In genomic region chr20:64148581-64148980, GRCh38 we compare ENCODE assay signal across 17 cellular contexts. TPM values are rescaled to one million over a fixed set of nuclear protein-coding genes. Genes with fewer than 3 reads are reported as not detected.
DNase-seq lines count a peak whose midpoint lies in the region; ATAC-seq and TF ChIP-seq lines count a peak whose summit lies in the region.
"Had no signal": no experiment of that assay in that cellular context is flagged by ENCODE, and none has a peak within 500 bp of the region (broad histone marks: within the 10 kb centered on the region; RNA-seq: fewer than 3 reads in every experiment).

No MANE protein-coding gene starts in this region.

- no peaks in the 10 kb centered on the region for H3K79me2 ChIP-seq in osteoblast (ENCODE audit: insufficient read depth, low read length)

- POLR2A ChIA-PET in WTC11 (lab: Charles Lee): no interaction called here

- H3K4me3 ChIP-seq in heart right ventricle (no peak overlapping the region), osteoblast (ENCODE audit: insufficient read depth, low read length) (no peak overlapping the region), aorta (ENCODE audit: low read length in 2 of 2) (no peak overlapping the region)

- H4K20me1 ChIP-seq in osteoblast (ENCODE audit: insufficient read depth, low read length): peaks cover 4% of the 10 kb centered on the region

- ATAC-seq in heart right ventricle (no peak), WTC11 (no peak), aorta (ENCODE audit: low FRiP score) (no peak)
- ATAC-seq: HCT116 had no signal

- peaks cover 24% of the 10 kb centered on the region for H3K4me1 Mint-ChIP-seq in WTC11
- H3K4me1 Mint-ChIP-seq: B cell had no signal

- H3K27me3 ChIP-seq in heart right ventricle: peaks cover 0 to 33% (median 7%) of the 10 kb centered on the region in 7 donors
- H3K27me3 ChIP-seq in osteoblast (ENCODE audit: insufficient read depth, low read length): no peaks in the 10 kb centered on the region
- H3K27me3 ChIP-seq in aorta (ENCODE audit: control insufficient read depth in 1 of 2, insufficient read depth in 2 of 2, low read length in 1 of 2): no peaks in the 10 kb centered on the region

- DNase-seq in cardiac septum (ENCODE audit: low spot score) (peak; percentile 24), heart right ventricle (no peak), WTC11 (ENCODE audit: low spot score) (no peak), osteoblast (ENCODE audit: insufficient read length, low spot score, missing footprints) (peak; percentile 39), aorta (peak; percentile 6 to 14), SKM-1 (lab: John Stamatoyannopoulos, UW; ENCODE audit: unreplicated experiment) (no peak)
- no peak for DNase-seq in activated T-cell treated with anti-CD3 and anti-CD28 coated beads, Interleukin-2, amount 50 U/mL, for 48 hours
- DNase-seq: ACHN; C1 segment of cervical spinal cord; Calu3; CD4-positive, alpha-beta T cell; DMS 273 treated with DMSO at 0.1 percent for 48 hours had no signal

- no peaks in the 10 kb centered on the region; the same call in 1 of the 2 replicates for H3K27me3 Mint-ChIP-seq in WTC11 (ENCODE audit: low read depth)

- H3K4me1 ChIP-seq in heart right ventricle: no peaks in the 10 kb centered on the region
- no peaks in the 10 kb centered on the region for H3K4me1 ChIP-seq in osteoblast (ENCODE audit: insufficient read depth, low read length)
- no peaks in the 10 kb centered on the region for H3K4me1 ChIP-seq in aorta (ENCODE audit: control insufficient read depth in 1 of 2, insufficient read depth in 2 of 2, low read length in 2 of 2)

- H3K27ac Mint-ChIP-seq in WTC11: 0 out of 2 replicates have a peak overlapping the region, but pooled peaks have one; percentile 22
- H3K27ac Mint-ChIP-seq: B cell; CD4-positive, alpha-beta T cell had no signal

- no peak overlapping the region for H3K4me3 Mint-ChIP-seq in WTC11
- H3K4me3 Mint-ChIP-seq: B cell; CD4-positive, alpha-beta T cell had no signal

- intact Hi-C loops in cardiac septum (cut with DNase I): no loop called here
- intact Hi-C loops in heart right ventricle (cut with DNase I): no loop called here
- intact Hi-C loops in aorta (cut with DNase I): no loop called here

- H3K27ac ChIP-seq in heart right ventricle (no peak overlapping the region), osteoblast (ENCODE audit: low read depth, low read length) (no peak overlapping the region), aorta (ENCODE audit: low read depth in 1 of 2, low read length in 2 of 2) (no peak overlapping the region)

- TF ChIP-seq CTCF in heart right ventricle (IDR thresholded peaks at IDR 0.05): no peak
- no peak for TF ChIP-seq CTCF in WTC11 (IDR thresholded peaks at IDR 0.05)
- no peak for TF ChIP-seq CTCF in osteoblast (IDR thresholded peaks at IDR 0.05; ENCODE audit: extremely low read depth, low read depth, low read length)

- CTCF ChIA-PET in WTC11 (lab: Charles Lee): no interaction called here

- 72 to 74% methylated on average over 5 of the region's 5 CpGs for WGBS in heart right ventricle, 2 donors
- WGBS in aorta, 2 donors: 64 to 71% methylated on average over 5 of the region's 5 CpGs

- H2AFZ ChIP-seq in osteoblast (ENCODE audit: low read length): no peak overlapping the region

- H3K36me3 Mint-ChIP-seq in WTC11: peaks cover 26% of the 10 kb centered on the region

- H3K9me3 ChIP-seq in heart right ventricle (peaks cover 0 to 18% (median 0%) of the 10 kb centered on the region in 11 donors), osteoblast (ENCODE audit: low read depth, low read length) (peaks cover 7% of the 10 kb centered on the region), aorta (ENCODE audit: control insufficient read depth, low read length) (no peaks in the 10 kb centered on the region)

- no peak overlapping the region for H3K4me2 ChIP-seq in osteoblast (ENCODE audit: insufficient read depth, low read length)

- H3K36me3 ChIP-seq in heart right ventricle (no peaks in the 10 kb centered on the region), osteoblast (ENCODE audit: insufficient read depth, low read length) (no peaks in the 10 kb centered on the region), aorta (ENCODE audit: control insufficient read depth in 1 of 2, insufficient read depth in 2 of 2, low read length in 1 of 2) (no peaks in the 10 kb centered on the region)

- peaks cover 31% of the 10 kb centered on the region for H3K9me3 Mint-ChIP-seq in WTC11

TF ChIP-seq in WTC11, 78 proteins besides CTCF, POLR2A, EP300 and RAD21:
- TF ChIP-seq CDX4 (CRISPR knock-in tag; IDR thresholded peaks at IDR 0.05; ENCODE audit: borderline replicate concordance) (no peak), ARID4B (CRISPR knock-in tag; IDR thresholded peaks at IDR 0.05; ENCODE audit: borderline replicate concordance) (no peak), NR1H2 (CRISPR knock-in tag; IDR thresholded peaks at IDR 0.05) (no peak), FOXJ3 (CRISPR knock-in tag; IDR thresholded peaks at IDR 0.05; ENCODE audit: borderline replicate concordance) (no peak), ETV6 (CRISPR knock-in tag; IDR thresholded peaks at IDR 0.05) (no peak), ZNF416 (CRISPR knock-in tag; IDR thresholded peaks at IDR 0.05) (no peak), SMAD4 (CRISPR knock-in tag; IDR thresholded peaks at IDR 0.05) (no peak), ZNF317 (CRISPR knock-in tag; IDR thresholded peaks at IDR 0.05; ENCODE audit: borderline replicate concordance, low read depth) (no peak), ZNF425 (CRISPR knock-in tag; conservative IDR thresholded peaks at IDR 0.05) (no peak)

RNA-seq across cellular contexts. Expression of gene MYT1, which starts 15.7 kb away (rescaled TPM):
- total RNA-seq in cardiac septum (not detected), heart right ventricle (under 1 TPM in 9 of 10 donors, not detected in 1; 0.05 to 0.35 (median 0.11) TPM), WTC11 (2021) (1.9 to 4.3 TPM (median 2.0 TPM) in 3 replicates), osteoblast (not detected in 2 replicates), aorta (not detected)
- polyA plus RNA-seq in heart right ventricle (under 1 TPM; 0.01 to 0.15 TPM), aorta (not detected)
- total RNA-seq: Daoy had no signal

RNA-seq across cellular contexts. Expression of gene NPBWR2, which starts 41.2 kb away (rescaled TPM):
- total RNA-seq in cardiac septum (not detected), heart right ventricle (not detected), WTC11 (2021) (not detected in 3 replicates), osteoblast (not detected in 2 replicates), aorta (not detected)
- polyA plus RNA-seq in heart right ventricle (not detected), aorta (not detected)
- total RNA-seq: A172, B cell, Calu3, Daoy, H4 had no signal

Comparison
In these comparisons a context has a peak if more than half of its experiments do, and no peak if none do; other contexts are left out.
1. DNase-seq: peak in cardiac septum (single experiment), osteoblast (single experiment) and aorta (2 of 2); none in heart right ventricle (0 of 2), WTC11 (single experiment), SKM-1 (single experiment) and activated T-cell treated with anti-CD3 and anti-CD28 coated beads, Interleukin-2, amount 50 U/mL, for 48 hours (0 of 2).